In the genomic region with DNA sequence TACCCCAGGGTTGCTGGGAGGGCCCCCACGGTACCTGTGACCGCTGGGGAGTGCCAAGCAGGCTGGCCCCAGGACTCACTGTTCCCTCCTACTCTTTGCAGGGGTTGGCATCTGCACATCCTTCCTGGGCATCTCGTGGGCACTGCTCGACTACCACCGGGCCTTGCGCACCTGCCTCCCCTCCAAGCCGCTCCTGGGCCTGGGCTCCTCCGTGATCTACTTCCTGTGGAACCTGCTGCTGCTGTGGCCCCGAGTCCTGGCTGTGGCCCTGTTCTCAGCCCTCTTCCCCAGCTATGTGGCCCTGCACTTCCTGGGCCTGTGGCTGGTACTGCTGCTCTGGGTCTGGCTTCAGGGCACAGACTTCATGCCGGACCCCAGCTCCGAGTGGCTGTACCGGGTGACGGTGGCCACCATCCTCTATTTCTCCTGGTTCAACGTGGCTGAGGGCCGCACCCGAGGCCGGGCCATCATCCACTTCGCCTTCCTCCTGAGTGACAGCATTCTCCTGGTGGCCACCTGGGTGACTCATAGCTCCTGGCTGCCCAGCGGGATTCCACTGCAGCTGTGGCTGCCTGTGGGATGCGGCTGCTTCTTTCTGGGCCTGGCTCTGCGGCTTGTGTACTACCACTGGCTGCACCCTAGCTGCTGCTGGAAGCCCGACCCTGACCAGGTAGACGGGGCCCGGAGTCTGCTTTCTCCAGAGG, we compare ENCODE assay signal across 18 cellular contexts. TPM values are rescaled to one million over a fixed set of nuclear protein-coding genes. Genes with fewer than 3 reads are reported as not detected.
A peak's percentile ranks its signal among the peaks of the same experiment; 100 is the strongest.
DNase-seq lines count a peak whose midpoint lies in the region; ATAC-seq and TF ChIP-seq lines count a peak whose summit lies in the region.
"Had no signal": no experiment of that assay in that cellular context is flagged by ENCODE, and none has a peak within 500 bp of the region (broad histone marks: within the 10 kb centered on the region; RNA-seq: fewer than 3 reads in every experiment).

No MANE protein-coding gene starts in this region.

- no peaks in the 10 kb centered on the region for H4K20me1 ChIP-seq in mammary epithelial cell (ENCODE audit: insufficient read depth, low read length)

- BruUV-seq in Calu3 (replicated peaks; lab: Mats Ljungman, UMichigan) (no TSS peak), mammary epithelial cell (replicated peaks; lab: Mats Ljungman, UMichigan) (no TSS peak)

- dilution Hi-C loops in mammary epithelial cell (cut with HindIII; ENCODE audit: low sequenced_read_pairs), result no loop called here

- peak; percentile 37 for DNase-seq in Calu3
- DNase-seq in HK-2 (ENCODE audit: unreplicated experiment), result peak; percentile 52
- peak; percentile 67 for DNase-seq in mammary epithelial cell
- DNase-seq in myocyte (ENCODE audit: low read depth), result peak; percentile 64
- DNase-seq in progenitor cell of endocrine pancreas (ENCODE audit: low spot score, unreplicated experiment), result no peak
- DNase-seq: activated gamma-delta T cell treated with Interleukin-2 at 50 U/mL for 16 hours, DMS79, heart right ventricle, left colon, NCI-H1048, NCI-H2171, NCI-H774, RPMI8226 had no signal

- no peak overlapping the region for H3K4me3 ChIP-seq in mammary epithelial cell (replicated peaks in 1 of 3; ENCODE audit: insufficient read depth in 1 of 3, low read depth in 2 of 3, low read length in 3 of 3)
- H3K4me3 ChIP-seq: esophagus muscularis mucosa, GM23338, heart right ventricle, prostate gland had no signal

- WGBS in mammary epithelial cell (ENCODE audit: low coverage, missing lambda C conversion rate), result 46% methylated on average over 18 of the region's 24 CpGs

- H3K79me2 ChIP-seq in mammary epithelial cell (ENCODE audit: insufficient read depth, low read length), result peaks cover under 1% of the 10 kb centered on the region

- H3K27me3 ChIP-seq in mammary epithelial cell (ENCODE audit: insufficient read depth, low read length), result no peaks in the 10 kb centered on the region
- H3K27me3 ChIP-seq: esophagus muscularis mucosa, heart right ventricle had no signal

- peaks cover 6% of the 10 kb centered on the region for H3K36me3 Mint-ChIP-seq in Calu3 (ENCODE audit: insufficient read depth, unreplicated experiment)
- H3K36me3 Mint-ChIP-seq in progenitor cell of endocrine pancreas (ENCODE audit: insufficient read depth), result peaks cover 10% of the 10 kb centered on the region

- H3K27me3 Mint-ChIP-seq in Calu3 (ENCODE audit: unreplicated experiment), result no peaks in the 10 kb centered on the region
- no peaks in the 10 kb centered on the region for H3K27me3 Mint-ChIP-seq in progenitor cell of endocrine pancreas

- H2AFZ ChIP-seq in mammary epithelial cell (ENCODE audit: low read depth, low read length), result no peak overlapping the region
- H2AFZ ChIP-seq: GM23338 had no signal

- no peak overlapping the region for H3K27ac ChIP-seq in mammary epithelial cell (ENCODE audit: insufficient read depth, low read depth, low read length)
- H3K27ac ChIP-seq: esophagus muscularis mucosa, heart right ventricle, prostate gland had no signal

- TF ChIP-seq CTCF in Calu3 (IDR thresholded peaks at IDR 0.05; ENCODE audit: unreplicated experiment) (no peak), mammary epithelial cell (conservative IDR thresholded peaks at IDR 0.05 in 1 of 2, IDR thresholded peaks at IDR 0.05 in 1 of 2; ENCODE audit: extremely low read depth in 1 of 2, insufficient read depth in 1 of 2, low read depth in 1 of 2, low read length in 2 of 2) (no peak), progenitor cell of endocrine pancreas (IDR thresholded peaks at IDR 0.05; ENCODE audit: unreplicated experiment) (no peak)

- H3K4me2 ChIP-seq in mammary epithelial cell (ENCODE audit: insufficient read depth, low read depth, low read length), result peak overlapping the region; percentile 28
- H3K4me2 ChIP-seq: GM23338 had no signal

- ATAC-seq in GM21515 (IDR thresholded peaks at IDR 0.05; ENCODE audit: unreplicated experiment) (no peak), GM19467 (IDR thresholded peaks at IDR 0.05; ENCODE audit: unreplicated experiment) (no peak)
- ATAC-seq: GM23338, heart right ventricle, left colon had no signal

- H3K9me3 Mint-ChIP-seq in Calu3 (ENCODE audit: low read depth, unreplicated experiment) (no peaks in the 10 kb centered on the region), progenitor cell of endocrine pancreas (ENCODE audit: low read depth) (no peaks in the 10 kb centered on the region)
- H3K9me3 Mint-ChIP-seq: GM23338 had no signal

- H3K4me1 Mint-ChIP-seq in Calu3 (ENCODE audit: low read depth, unreplicated experiment) (peaks cover 27% of the 10 kb centered on the region), progenitor cell of endocrine pancreas (ENCODE audit: low read depth) (peaks cover 7% of the 10 kb centered on the region)

- H3K27ac Mint-ChIP-seq in Calu3 (ENCODE audit: unreplicated experiment) (no peak overlapping the region), progenitor cell of endocrine pancreas (no peak overlapping the region)
- H3K27ac Mint-ChIP-seq: GM23338 had no signal

- peaks cover 26% of the 10 kb centered on the region for H3K4me1 ChIP-seq in mammary epithelial cell (ENCODE audit: insufficient read depth, low read length)

- no peaks in the 10 kb centered on the region for H3K36me3 ChIP-seq in mammary epithelial cell (ENCODE audit: insufficient read depth, low read length)

- CTCF ChIA-PET in Calu3 (lab: Charles Lee), result interaction anchor here (0.6 to 0.9 kb wide), 2 partner anchors 32 to 636 kb away, joined by 3 to 6 read pairs; partner anchors contain the start of gene SMPDL3B
- CTCF ChIA-PET in mammary epithelial cell (lab: Charles Lee; ENCODE audit: low non-redundant PET), result interaction anchor here (0.6 kb wide), 1 partner anchor 83 kb away, joined by 4 read pairs; no protein-coding TSS in a partner anchor

- H3K9ac ChIP-seq in mammary epithelial cell (ENCODE audit: insufficient read depth, low read length), result no peak overlapping the region

- H3K9me3 ChIP-seq in mammary epithelial cell (replicated peaks; ENCODE audit: insufficient read depth, low read length), result no peaks in the 10 kb centered on the region
- H3K9me3 ChIP-seq: esophagus muscularis mucosa, heart right ventricle, prostate gland had no signal

- H3K4me3 Mint-ChIP-seq in Calu3 (ENCODE audit: low read depth, unreplicated experiment) (no peak overlapping the region), progenitor cell of endocrine pancreas (ENCODE audit: low read depth) (no peak overlapping the region)
- H3K4me3 Mint-ChIP-seq: GM23338 had no signal

- in situ Hi-C loops in mammary epithelial cell (cut with MboI; ENCODE audit: low sequenced_read_pairs in 2 of 2), result no loop called here

- intact Hi-C loops in Calu3 (cut with micrococcal nuclease; ENCODE audit: unreplicated experiment), result no loop called here
- intact Hi-C loops in mammary epithelial cell (cut with micrococcal nuclease), result no loop called here

RNA-seq across cellular contexts. Expression of gene XKR8, which starts 6.8 kb away (rescaled TPM):
- total RNA-seq in Calu3 (2022) (3.3 and 3.8 TPM in 2 replicates), mammary epithelial cell (1 to 10 TPM; 4.3 to 4.5 TPM), myocyte (5.1 and 6.6 TPM in 2 replicates), progenitor cell of endocrine pancreas (17.0 and 17.3 TPM in 2 replicates)
- 5.1 TPM for polyA plus RNA-seq in mammary epithelial cell
- polyA minus RNA-seq in mammary epithelial cell, result 2.6 TPM
- polyA plus RNA-seq in myocyte (2012), result 3.4 TPM

RNA-seq across cellular contexts. Expression of gene SMPDL3B, which starts 31.8 kb away (rescaled TPM):
- total RNA-seq in Calu3 (2022) (9.7 and 13.0 TPM in 2 replicates), mammary epithelial cell (10 to 100 TPM in 1 of 2 donors, 1 to 10 TPM in 1; 3.6 to 10.8 TPM), myocyte (not detected in 2 replicates), progenitor cell of endocrine pancreas (18.5 and 19.0 TPM in 2 replicates)
- 13.9 TPM for polyA plus RNA-seq in mammary epithelial cell
- polyA minus RNA-seq in mammary epithelial cell, result 3.0 TPM
- polyA plus RNA-seq in myocyte (2012), result not detected

RNA-seq across cellular contexts. Expression of gene RPA2, which starts 52.2 kb away (rescaled TPM):
- total RNA-seq in Calu3 (2022) (19.1 and 24.0 TPM in 2 replicates), mammary epithelial cell (10 to 100 TPM; 27.7 to 30.8 TPM), myocyte (94.5 and 150 TPM in 2 replicates), progenitor cell of endocrine pancreas (34.8 and 37.2 TPM in 2 replicates)
- polyA plus RNA-seq in mammary epithelial cell, result 39.7 TPM
- 6.7 TPM for polyA minus RNA-seq in mammary epithelial cell
- polyA plus RNA-seq in myocyte (2012), result 77.8 TPM
